8 cellular contexts compared by ENCODE assay signal in genomic region chr7:151249034-151249731, GRCh38. TPM values are rescaled to one million over a fixed set of nuclear protein-coding genes. Genes with fewer than 3 reads are reported as not detected.
DNase-seq lines count a peak whose midpoint lies in the region; ATAC-seq and TF ChIP-seq lines count a peak whose summit lies in the region.

No MANE protein-coding gene starts in this region.

- H3K27me3 ChIP-seq in SJSA1 (replicated peaks) (no peaks in the 10 kb centered on the region), kidney epithelial cell (ENCODE audit: control insufficient read depth, insufficient read depth, low read length) (peaks cover 8% of the 10 kb centered on the region)

- DNase-seq in activated T-cell treated with anti-CD3 and anti-CD28 coated beads, Interleukin-2, amount 50 U/mL, for 24 hours = peak; percentile 62
- no peak for DNase-seq in activated T-cell treated with anti-CD3 and anti-CD28 coated beads for 4 hours
- peak; percentile 71 to 74 for DNase-seq in SJSA1 (ENCODE audit: low read depth in 1 of 2, low spot score in 2 of 2)
- peak; percentile 48 for DNase-seq in cerebellum (ENCODE audit: low spot score)
- DNase-seq in kidney epithelial cell (ENCODE audit: low read depth) = no peak
- DNase-seq in stimulated activated CD4-positive, alpha-beta T cell treated with anti-CD3 and anti-CD28 coated beads, Interleukin-2, amount 100 ng/mL, for 24 hours = peak; percentile 40 to 43
- no peak for DNase-seq in SW 1271 (lab: John Stamatoyannopoulos, UW)

- no peaks in the 10 kb centered on the region for H3K9me3 Mint-ChIP-seq in activated T-cell treated with anti-CD3 and anti-CD28 coated beads, Interleukin-2, amount 50 U/mL, for 24 hours

- H3K36me3 ChIP-seq in SJSA1 (0 out of 2 replicates have a peak, but pooled peaks cover 9% of the 10 kb centered on the region), kidney epithelial cell (ENCODE audit: control insufficient read depth, insufficient read depth, low read length) (no peaks in the 10 kb centered on the region)

- H3K27ac Mint-ChIP-seq in activated T-cell treated with anti-CD3 and anti-CD28 coated beads, Interleukin-2, amount 50 U/mL, for 24 hours = peak overlapping the region; percentile 46

- H3K27me3 Mint-ChIP-seq in activated T-cell treated with anti-CD3 and anti-CD28 coated beads, Interleukin-2, amount 50 U/mL, for 24 hours = peaks cover 72% of the 10 kb centered on the region

- peaks cover 59% of the 10 kb centered on the region for H3K4me1 ChIP-seq in SJSA1 (replicated peaks)

- no peak for ATAC-seq in GM19328 (IDR thresholded peaks at IDR 0.05; ENCODE audit: unreplicated experiment)

- H3K36me3 Mint-ChIP-seq in activated T-cell treated with anti-CD3 and anti-CD28 coated beads, Interleukin-2, amount 50 U/mL, for 24 hours (ENCODE audit: low read depth) = no peaks in the 10 kb centered on the region

- H3K4me3 Mint-ChIP-seq in activated T-cell treated with anti-CD3 and anti-CD28 coated beads, Interleukin-2, amount 50 U/mL, for 24 hours = peak overlapping the region; percentile 46

- no peak for TF ChIP-seq CTCF in kidney epithelial cell (IDR thresholded peaks at IDR 0.05; ENCODE audit: insufficient read depth, low read length, poor library complexity, severe bottlenecking)

- peaks cover 36% of the 10 kb centered on the region for H3K4me1 Mint-ChIP-seq in activated T-cell treated with anti-CD3 and anti-CD28 coated beads, Interleukin-2, amount 50 U/mL, for 24 hours (ENCODE audit: low read depth)

- peak overlapping the region; percentile 66 for H3K27ac ChIP-seq in SJSA1

- no peaks in the 10 kb centered on the region; the same call in 1 of the 2 replicates for H3K9me3 ChIP-seq in SJSA1 (replicated peaks)

- H3K4me3 ChIP-seq in SJSA1 = peak overlapping the region; percentile 59
- H3K4me3 ChIP-seq in kidney epithelial cell (ENCODE audit: low read depth, low read length) = peak overlapping the region; percentile 65

RNA-seq across cellular contexts. Expression of gene SMARCD3, which starts 0.7 kb away (rescaled TPM):
- total RNA-seq in SJSA1 (2014; rRNA removed; shearing (Covaris generic)) = 20.9 and 22.6 TPM in 2 replicates
- 76.5 TPM for total RNA-seq in cerebellum
- total RNA-seq in kidney epithelial cell = 12.6 and 28.7 TPM in 2 replicates

RNA-seq across cellular contexts. Expression of gene CHPF2, which starts 16.9 kb away (rescaled TPM):
- 50.1 and 68.1 TPM in 2 replicates for total RNA-seq in SJSA1 (2014; rRNA removed; shearing (Covaris generic))
- total RNA-seq in cerebellum (14.2 TPM), kidney epithelial cell (60.0 and 83.9 TPM in 2 replicates)

RNA-seq across cellular contexts. Expression of gene ABCF2, which starts 22.2 kb away (rescaled TPM):
- total RNA-seq in SJSA1 (2014; rRNA removed; shearing (Covaris generic)) = 52.0 and 72.6 TPM in 2 replicates
- total RNA-seq in cerebellum (18.9 TPM), kidney epithelial cell (75.4 and 78.9 TPM in 2 replicates)

RNA-seq across cellular contexts. Expression of gene H2BK1, which starts 38.9 kb away (rescaled TPM):
- not detected in 2 replicates for total RNA-seq in SJSA1 (2014; rRNA removed; shearing (Covaris generic))
- total RNA-seq in cerebellum = not detected
- not detected in 2 replicates for total RNA-seq in kidney epithelial cell

Comparison
In these comparisons a context has a peak if more than half of its experiments do, and no peak if none do; other contexts are left out.
1. DNase-seq: peak in activated T-cell treated with anti-CD3 and anti-CD28 coated beads, Interleukin-2, amount 50 U/mL, for 24 hours (single experiment), SJSA1 (2 of 2), cerebellum (single experiment) and stimulated activated CD4-positive, alpha-beta T cell treated with anti-CD3 and anti-CD28 coated beads, Interleukin-2, amount 100 ng/mL, for 24 hours (2 of 2); none in activated T-cell treated with anti-CD3 and anti-CD28 coated beads for 4 hours (single experiment), kidney epithelial cell (single experiment) and SW 1271 (0 of 2).